8 cellular contexts compared by ENCODE assay signal in genomic region chr2:240557808-240558207, GRCh38. TPM values are rescaled to one million over a fixed set of nuclear protein-coding genes. Genes with fewer than 3 reads are reported as not detected.
A peak's percentile ranks its signal among the peaks of the same experiment; 100 is the strongest.
DNase-seq lines count a peak whose midpoint lies in the region; ATAC-seq and TF ChIP-seq lines count a peak whose summit lies in the region.

A gene with protein sequence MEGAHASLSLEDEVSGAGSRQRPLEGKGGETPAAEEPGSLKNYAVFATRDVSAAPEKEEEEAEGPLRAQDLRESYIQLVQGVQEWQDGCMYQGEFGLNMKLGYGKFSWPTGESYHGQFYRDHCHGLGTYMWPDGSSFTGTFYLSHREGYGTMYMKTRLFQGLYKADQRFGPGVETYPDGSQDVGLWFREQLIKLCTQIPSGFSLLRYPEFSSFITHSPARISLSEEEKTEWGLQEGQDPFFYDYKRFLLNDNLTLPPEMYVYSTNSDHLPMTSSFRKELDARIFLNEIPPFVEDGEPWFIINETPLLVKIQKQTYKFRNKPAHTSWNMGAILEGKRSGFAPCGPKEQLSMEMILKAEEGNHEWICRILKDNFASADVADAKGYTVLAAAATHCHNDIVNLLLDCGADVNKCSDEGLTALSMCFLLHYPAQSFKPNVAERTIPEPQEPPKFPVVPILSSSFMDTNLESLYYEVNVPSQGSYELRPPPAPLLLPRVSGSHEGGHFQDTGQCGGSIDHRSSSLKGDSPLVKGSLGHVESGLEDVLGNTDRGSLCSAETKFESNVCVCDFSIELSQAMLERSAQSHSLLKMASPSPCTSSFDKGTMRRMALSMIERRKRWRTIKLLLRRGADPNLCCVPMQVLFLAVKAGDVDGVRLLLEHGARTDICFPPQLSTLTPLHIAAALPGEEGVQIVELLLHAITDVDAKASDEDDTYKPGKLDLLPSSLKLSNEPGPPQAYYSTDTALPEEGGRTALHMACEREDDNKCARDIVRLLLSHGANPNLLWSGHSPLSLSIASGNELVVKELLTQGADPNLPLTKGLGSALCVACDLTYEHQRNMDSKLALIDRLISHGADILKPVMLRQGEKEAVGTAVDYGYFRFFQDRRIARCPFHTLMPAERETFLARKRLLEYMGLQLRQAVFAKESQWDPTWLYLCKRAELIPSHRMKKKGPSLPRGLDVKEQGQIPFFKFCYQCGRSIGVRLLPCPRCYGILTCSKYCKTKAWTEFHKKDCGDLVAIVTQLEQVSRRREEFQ (minus strand): TSS chr2:240557988. CDS start chr2:240557335, 653 bp downstream.

- intact Hi-C loops in Calu3 (cut with micrococcal nuclease; ENCODE audit: unreplicated experiment) (no loop called here), PC-3 (cut with micrococcal nuclease) (no loop called here), uterus (cut with DNase I; ENCODE audit: low total_unique reads) (no loop called here)

- no peaks in the 10 kb centered on the region; the same call in 1 of the 2 replicates for H3K36me3 ChIP-seq in PC-3 (ENCODE audit: low read depth, low read length)
- H3K36me3 ChIP-seq in uterus: no peaks in the 10 kb centered on the region

- no peak within 1 kb of the TSS for H3K9ac ChIP-seq in PC-3 (ENCODE audit: low read length)

- POLR2A ChIA-PET in PC-3 (lab: Charles Lee; ENCODE audit: unreplicated experiment): no interaction called here

- H3K27ac Mint-ChIP-seq in Calu3 (ENCODE audit: unreplicated experiment) (peak within 1 kb of the TSS; percentile 83), glutamatergic neuron (ENCODE audit: unreplicated experiment) (no peak within 1 kb of the TSS)
- peak within 1 kb of the TSS; percentile 36 for H3K27ac Mint-ChIP-seq in activated naive CD4-positive, alpha-beta T cell treated with anti-CD3 and anti-CD28 coated beads, Interleukin-2, amount 50 U/mL, for 24 hours

- H3K4me3 ChIP-seq in PC-3 (ENCODE audit: low read length) (peak within 1 kb of the TSS; percentile 46), uterus (peak within 1 kb of the TSS; percentile 9 to 33)

- ATAC-seq in PC-3 (0 out of 2 replicates have a peak, but pooled peaks have one; percentile 3), omental fat pad (ENCODE audit: low FRiP score) (peak; percentile 42), HG02970 (IDR thresholded peaks at IDR 0.05; ENCODE audit: low FRiP score, unreplicated experiment) (no peak)

- H3K9me3 ChIP-seq in PC-3 (ENCODE audit: low read length): no peaks in the 10 kb centered on the region
- H3K9me3 ChIP-seq in uterus: no peaks in the 10 kb centered on the region

- peaks cover 49% of the 10 kb centered on the region for H3K79me2 ChIP-seq in PC-3 (ENCODE audit: low read length)

- no peaks in the 10 kb centered on the region for H3K27me3 ChIP-seq in PC-3 (ENCODE audit: low read length)
- H3K27me3 ChIP-seq in uterus: peaks cover 0 to 7% of the 10 kb centered on the region in 2 donors

- peak within 1 kb of the TSS; percentile 82 for H3K4me2 ChIP-seq in PC-3 (ENCODE audit: low read length)

- H3K4me1 ChIP-seq in PC-3 (ENCODE audit: insufficient read depth, low read length) (peaks cover 28% of the 10 kb centered on the region), uterus (peaks cover 0 to 16% of the 10 kb centered on the region in 2 donors)

- no peak within 1 kb of the TSS for H2AFZ ChIP-seq in PC-3 (ENCODE audit: low read length)

- TF ChIP-seq CTCF in Calu3 (IDR thresholded peaks at IDR 0.05; ENCODE audit: unreplicated experiment) (no peak), PC-3 (conservative IDR thresholded peaks at IDR 0.05; ENCODE audit: low read depth, low read length) (no peak), glutamatergic neuron (IDR thresholded peaks at IDR 0.05; ENCODE audit: partially characterized antibody, unreplicated experiment) (no peak), omental fat pad (IDR thresholded peaks at IDR 0.05) (no peak), uterus (IDR thresholded peaks at IDR 0.05) (no peak)

- H3F3A ChIP-seq in PC-3 (ENCODE audit: low read length, unreplicated experiment): peaks cover 4% of the 10 kb centered on the region

- TF ChIP-seq POLR2A in uterus (IDR thresholded peaks at IDR 0.05): no peak

- DNase-seq in Calu3 (peak; percentile 93), PC-3 (peak; percentile 53), glutamatergic neuron (peak; percentile 83), omental fat pad (ENCODE audit: low spot score) (no peak), uterus (peak in 1 of 2 donors; percentile 53), DMS79 (lab: John Stamatoyannopoulos, UW) (no peak)

- peaks cover 34% of the 10 kb centered on the region for H3K4me1 Mint-ChIP-seq in Calu3 (ENCODE audit: low read depth, unreplicated experiment)
- peaks cover 52% of the 10 kb centered on the region for H3K4me1 Mint-ChIP-seq in activated naive CD4-positive, alpha-beta T cell treated with anti-CD3 and anti-CD28 coated beads, Interleukin-2, amount 50 U/mL, for 24 hours
- H3K4me1 Mint-ChIP-seq in glutamatergic neuron (ENCODE audit: low read depth, unreplicated experiment): peaks cover 7% of the 10 kb centered on the region

- BruUV-seq in Calu3 (replicated peaks; lab: Mats Ljungman, UMichigan): no TSS peak
- no TSS peak for BruUV-seq in PC-3 (replicated peaks; lab: Mats Ljungman, UMichigan)

- H3K36me3 Mint-ChIP-seq in Calu3 (ENCODE audit: insufficient read depth, unreplicated experiment) (peaks cover 60% of the 10 kb centered on the region), glutamatergic neuron (ENCODE audit: unreplicated experiment) (peaks cover 4% of the 10 kb centered on the region)
- H3K36me3 Mint-ChIP-seq in activated naive CD4-positive, alpha-beta T cell treated with anti-CD3 and anti-CD28 coated beads, Interleukin-2, amount 50 U/mL, for 24 hours: peaks cover 10% of the 10 kb centered on the region

- H3K27me3 Mint-ChIP-seq in Calu3 (ENCODE audit: unreplicated experiment) (no peaks in the 10 kb centered on the region), glutamatergic neuron (ENCODE audit: unreplicated experiment) (peaks cover 7% of the 10 kb centered on the region)
- H3K27me3 Mint-ChIP-seq in activated naive CD4-positive, alpha-beta T cell treated with anti-CD3 and anti-CD28 coated beads, Interleukin-2, amount 50 U/mL, for 24 hours: no peaks in the 10 kb centered on the region

- no peaks in the 10 kb centered on the region for H3K9me2 ChIP-seq in PC-3 (replicated peaks; ENCODE audit: low read length)

- no peaks in the 10 kb centered on the region for H3K9me3 Mint-ChIP-seq in Calu3 (ENCODE audit: low read depth, unreplicated experiment)
- H3K9me3 Mint-ChIP-seq in activated naive CD4-positive, alpha-beta T cell treated with anti-CD3 and anti-CD28 coated beads, Interleukin-2, amount 50 U/mL, for 24 hours: no peaks in the 10 kb centered on the region
- H3K9me3 Mint-ChIP-seq in glutamatergic neuron (ENCODE audit: unreplicated experiment): peaks cover 10% of the 10 kb centered on the region

- H3K27ac ChIP-seq in PC-3 (ENCODE audit: low read length): no peak within 1 kb of the TSS
- H3K27ac ChIP-seq in uterus: no peak within 1 kb of the TSS

- H4K20me1 ChIP-seq in PC-3 (ENCODE audit: low read length): no peaks in the 10 kb centered on the region; the same call in 1 of the 2 replicates

- H3K4me3 Mint-ChIP-seq in Calu3 (ENCODE audit: low read depth, unreplicated experiment) (peak within 1 kb of the TSS; percentile 93), glutamatergic neuron (ENCODE audit: unreplicated experiment) (peak within 1 kb of the TSS; percentile 76)
- peak within 1 kb of the TSS; percentile 92 for H3K4me3 Mint-ChIP-seq in activated naive CD4-positive, alpha-beta T cell treated with anti-CD3 and anti-CD28 coated beads, Interleukin-2, amount 50 U/mL, for 24 hours

- CTCF ChIA-PET in Calu3 (lab: Charles Lee) (interaction anchor here (0.6 to 2.0 kb wide), 4 partner anchors 9 to 98 kb away, joined by 3 to 13 read pairs (median 8); no protein-coding TSS in a partner anchor), PC-3 (lab: Charles Lee) (interaction anchor here (1.2 kb wide), 1 partner anchor 44 kb away, joined by 3 read pairs; no protein-coding TSS in a partner anchor)

RNA-seq across cellular contexts. Expression of the gene that starts here (rescaled TPM):
- total RNA-seq in Calu3 (2022) (34.9 and 38.2 TPM in 2 replicates), PC-3 (2014; rRNA removed) (10.2 and 19.5 TPM in 2 replicates), glutamatergic neuron (ENCODE audit: unreplicated experiment) (9.0 TPM), omental fat pad (10 to 100 TPM in 3 of 4 donors, 1 to 10 TPM in 1; 8.3 to 23.2 (median 16.7) TPM), uterus (10 to 100 TPM; 13.3 to 40.8 (median 22.0) TPM)

Comparison
In these comparisons a context has a peak if more than half of its experiments do, and no peak if none do; other contexts are left out.
1. DNase-seq: peak in Calu3 (single experiment), PC-3 (single experiment) and glutamatergic neuron (single experiment); none in omental fat pad (single experiment) and DMS79 (single experiment).
2. Peak in every context shown above with its lines, with median percentiles within 50 percentile points of each other: H3K4me3 Mint-ChIP-seq.